In the genomic region with DNA sequence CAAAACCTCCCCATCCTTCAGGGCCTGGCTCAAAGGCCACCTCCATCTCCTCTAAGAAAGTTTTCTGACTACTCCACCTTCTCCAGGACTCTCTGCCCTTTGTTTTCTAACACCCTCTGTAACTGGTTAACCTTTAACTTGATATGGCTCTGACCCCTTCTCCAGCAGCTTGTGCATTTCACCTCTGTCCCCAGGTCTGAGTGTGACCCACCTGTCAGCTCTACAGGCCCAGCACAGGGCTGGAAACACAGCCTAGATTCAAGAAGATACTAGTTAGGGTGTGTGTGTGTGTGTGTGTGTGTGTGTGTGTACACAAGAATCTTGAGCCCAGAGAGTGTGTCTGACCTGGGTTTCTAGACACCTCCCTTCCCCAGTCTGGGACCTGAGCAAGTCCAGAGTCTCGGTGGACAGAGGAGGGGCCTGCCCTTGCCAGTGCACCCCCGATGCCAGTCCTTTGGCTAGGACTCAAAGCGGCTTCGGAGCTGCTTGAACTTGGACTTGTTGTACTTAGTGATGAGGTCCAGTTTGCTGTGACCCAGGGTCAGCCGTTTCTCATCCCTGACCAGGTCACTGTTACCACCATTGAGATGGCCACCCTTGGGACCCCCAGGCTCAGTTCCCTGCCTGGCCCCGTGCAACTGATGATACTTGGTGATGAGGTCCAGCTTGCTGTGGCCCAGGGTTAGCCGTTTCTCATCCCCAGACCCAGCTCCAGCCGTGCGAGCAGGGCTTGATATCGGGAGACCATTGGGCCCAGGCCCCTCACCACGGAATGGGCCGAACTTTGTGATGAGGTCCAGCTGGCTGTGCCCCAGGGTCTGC, we compare ENCODE assay signal across 13 cellular contexts. TPM values are rescaled to one million over a fixed set of nuclear protein-coding genes. Genes with fewer than 3 reads are reported as not detected.
A peak's percentile ranks its signal among the peaks of the same experiment; 100 is the strongest.
DNase-seq lines count a peak whose midpoint lies in the region; ATAC-seq and TF ChIP-seq lines count a peak whose summit lies in the region.
"Had no signal": no experiment of that assay in that cellular context is flagged by ENCODE, and none has a peak within 500 bp of the region (broad histone marks: within the 10 kb centered on the region; RNA-seq: fewer than 3 reads in every experiment).

No MANE protein-coding gene starts in this region.

- no peak for TF ChIP-seq RAD21 in IMR-90 (IDR thresholded peaks at IDR 0.05; ENCODE audit: low read length)

- peak overlapping the region; percentile 30; the same call in 2 of the 3 replicates for H2BK15ac ChIP-seq in IMR-90 (ENCODE audit: low read depth, low read length)

- no peak for TF ChIP-seq POLR2A in IMR-90 (IDR thresholded peaks at IDR 0.05; ENCODE audit: low read depth, low read length)

- H2BK5ac ChIP-seq in IMR-90 (ENCODE audit: low read depth, low read length, poor library complexity, severe bottlenecking) = no peak overlapping the region

- peaks cover 2% of the 10 kb centered on the region; the same call in 1 of the 2 replicates for H3K36me3 ChIP-seq in IMR-90 (ENCODE audit: control insufficient read depth, insufficient read depth, low read length)

- no peak overlapping the region for H3K56ac ChIP-seq in IMR-90 (ENCODE audit: extremely low read depth, insufficient read depth, low read length)

- H3K4me3 Mint-ChIP-seq in effector memory CD8-positive, alpha-beta T cell = peak overlapping the region; percentile 82 to 89
- peak overlapping the region; percentile 88 to 92 (median 92) for H3K4me3 Mint-ChIP-seq in nephron

- H3K9me3 Mint-ChIP-seq in effector memory CD8-positive, alpha-beta T cell = no peaks in the 10 kb centered on the region
- H3K9me3 Mint-ChIP-seq in nephron = no peaks in the 10 kb centered on the region

- peaks cover 10% of the 10 kb centered on the region for H3K36me3 Mint-ChIP-seq in effector memory CD8-positive, alpha-beta T cell (ENCODE audit: insufficient read depth)
- peaks cover 10% of the 10 kb centered on the region for H3K36me3 Mint-ChIP-seq in nephron (ENCODE audit: low read depth)

- no peak overlapping the region for H3K4me2 ChIP-seq in IMR-90 (ENCODE audit: low read depth, low read length)

- H3K4me1 ChIP-seq in IMR-90 (ENCODE audit: control insufficient read depth, insufficient read depth, low read length) = peaks cover 5% of the 10 kb centered on the region

- H4K20me1 ChIP-seq in IMR-90 (ENCODE audit: insufficient read depth, low read length) = 0 out of 2 replicates have a peak, but pooled peaks cover 4% of the 10 kb centered on the region

- H4K8ac ChIP-seq in IMR-90 (ENCODE audit: low read depth in 2 of 2, low read length in 2 of 2) = peak overlapping the region; percentile 95 to 98; a peak in 3 of 4 replicates

- no peak overlapping the region for H3K23ac ChIP-seq in IMR-90 (ENCODE audit: low read depth, low read length)

- POLR2A ChIA-PET in IMR-90 (lab: Charles Lee; ENCODE audit: unreplicated experiment) = no interaction called here

- no peak overlapping the region for H3K18ac ChIP-seq in IMR-90 (ENCODE audit: low read depth, low read length)

- no peak overlapping the region for H3K4ac ChIP-seq in IMR-90 (ENCODE audit: low read depth, low read length)

- no TSS peak for BruUV-seq in IMR-90 (replicated peaks; lab: Mats Ljungman, UMichigan)

- H3K14ac ChIP-seq in IMR-90 (replicated peaks; ENCODE audit: low read depth, low read length) = no peak overlapping the region

- 60% methylated on average over 1 of the region's 12 CpGs; no CpG with 5 or more reads in 1 of the 2 experiments for WGBS in IMR-90 (ENCODE audit: extremely low coverage in 2 of 2, insufficient read length in 1 of 2), 2 experiments

- peak overlapping the region; percentile 65 for H2AK5ac ChIP-seq in IMR-90 (ENCODE audit: low read depth, low read length)

- H3K27ac Mint-ChIP-seq in effector memory CD8-positive, alpha-beta T cell = peak overlapping the region; percentile 88 to 92
- peak overlapping the region; percentile 71 to 97 (median 81) for H3K27ac Mint-ChIP-seq in nephron

- dilution Hi-C loops in IMR-90 (cut with HindIII; ENCODE audit: low sequenced_read_pairs, unreplicated experiment) = no loop called here

- in situ Hi-C loops in Caki2 (cut with HindIII; ENCODE audit: low pct_unique_long_range_greater_than_20kb, low sequenced_read_pairs) = no loop called here
- in situ Hi-C loops in IMR-90 (cut with MboI; ENCODE audit: low sequenced_read_pairs) = no loop called here

- no peak for TF ChIP-seq CTCF in IMR-90 (conservative IDR thresholded peaks at IDR 0.05; ENCODE audit: low read depth, low read length)
- no peak for TF ChIP-seq CTCF in nephron (IDR thresholded peaks at IDR 0.05; ENCODE audit: unreplicated experiment in 3 of 3)
- TF ChIP-seq CTCF in foreskin fibroblast (IDR thresholded peaks at IDR 0.05; ENCODE audit: low read depth, low read length) = no peak

- H2BK20ac ChIP-seq in IMR-90 (ENCODE audit: low read depth, low read length) = no peak overlapping the region

- DNase-seq in Caki2 (ENCODE audit: low read depth) = peak; percentile 63
- DNase-seq in IMR-90 = no peak
- DNase-seq in effector memory CD8-positive, alpha-beta T cell = no peak
- no peak for DNase-seq in foreskin fibroblast
- no peak for DNase-seq in cardiac septum (ENCODE audit: low spot score)
- no peak for DNase-seq in central memory CD4-positive, alpha-beta T cell
- DNase-seq: islet precursor cell, NCI-H1436, stomach had no signal

- H3K9me1 ChIP-seq in IMR-90 (ENCODE audit: insufficient read depth, low read length) = peaks cover 9% of the 10 kb centered on the region

- H3K4me3 ChIP-seq in IMR-90 (ENCODE audit: insufficient read depth, low read depth, low read length) (no peak overlapping the region), foreskin fibroblast (ENCODE audit: low read depth in 1 of 2, low read length in 2 of 2) (no peak overlapping the region)
- H3K4me3 ChIP-seq: stomach had no signal

- CTCF ChIA-PET in IMR-90 (lab: Yijun Ruan, JAX) = no interaction called here

- H2AFZ ChIP-seq in IMR-90 (replicated peaks; ENCODE audit: low read length, poor library complexity) = peak overlapping the region; percentile 24

- no peaks in the 10 kb centered on the region for H3K9me3 ChIP-seq in IMR-90 (ENCODE audit: control insufficient read depth, insufficient read depth, low read length)
- H3K9me3 ChIP-seq: stomach had no signal

- H3K79me1 ChIP-seq in IMR-90 (ENCODE audit: low read depth in 1 of 2, low read length in 2 of 2) = peaks cover 0 to 44% of the 10 kb centered on the region in 2 experiments; a peak in 3 of 4 replicates

- H3K9ac ChIP-seq in IMR-90 (ENCODE audit: low read depth, low read length) = no peak overlapping the region

- H4K91ac ChIP-seq in IMR-90 (ENCODE audit: insufficient read depth, low read depth, low read length) = no peak overlapping the region; the same call in 1 of the 2 replicates

- peaks cover 0 to 8% of the 10 kb centered on the region in 2 donors for H3K27me3 Mint-ChIP-seq in effector memory CD8-positive, alpha-beta T cell
- peaks cover 7% of the 10 kb centered on the region for H3K27me3 Mint-ChIP-seq in nephron (ENCODE audit: low read depth)

- H2BK120ac ChIP-seq in IMR-90 (ENCODE audit: low read depth, low read length) = no peak overlapping the region

- no peak for ATAC-seq in IMR-90 (ENCODE audit: low read depth)
- no peak for ATAC-seq in effector memory CD8-positive, alpha-beta T cell (replicated peaks)
- ATAC-seq: Right ventricle myocardium inferior had no signal

- intact Hi-C loops in IMR-90 (cut with micrococcal nuclease) = no loop called here
- intact Hi-C loops in cardiac septum (cut with DNase I) = no loop called here

- H4K5ac ChIP-seq in IMR-90 (ENCODE audit: low read depth, low read length) = no peak overlapping the region

- peaks cover 15 to 18% of the 10 kb centered on the region in 2 donors for H3K4me1 Mint-ChIP-seq in effector memory CD8-positive, alpha-beta T cell (ENCODE audit: low read depth in 2 of 2)
- H3K4me1 Mint-ChIP-seq in nephron = peaks cover 25% of the 10 kb centered on the region

- no peaks in the 10 kb centered on the region for H3K27me3 ChIP-seq in IMR-90 (ENCODE audit: control insufficient read depth, insufficient read depth, low read length)
- H3K27me3 ChIP-seq: stomach had no signal

- H2AK9ac ChIP-seq in IMR-90 (replicated peaks; ENCODE audit: low read depth, low read length, poor library complexity) = peak overlapping the region; percentile 85

- no peak overlapping the region for H3K27ac ChIP-seq in IMR-90 (ENCODE audit: insufficient read depth, low read length)

TF ChIP-seq in IMR-90, 13 proteins besides CTCF, POLR2A, EP300 and RAD21 (continues in another document):
- TF ChIP-seq SMC3 (IDR thresholded peaks at IDR 0.05; ENCODE audit: low read depth, low read length) (no peak), NFE2L2 (IDR thresholded peaks at IDR 0.05; ENCODE audit: low read depth, low read length) (no peak)

RNA-seq across cellular contexts. Expression of a gene that starts 1.7 kb away (rescaled TPM):
- total RNA-seq in Caki2 (2014; rRNA removed; shearing (Covaris generic); ENCODE audit: low replicate concordance) = 321 and 355 TPM in 2 replicates
- total RNA-seq in IMR-90 (2012; rRNA removed) (215 and 227 TPM in 2 replicates), cardiac septum (41.2 TPM)
- 215 and 258 TPM in 2 replicates for polyA plus RNA-seq in IMR-90 (2012; rRNA removed)
- 163 and 323 TPM in 2 replicates for polyA plus RNA-seq in IMR-90 (2012; cell fraction: cytosol; rRNA removed)
- 385 and 588 TPM in 2 replicates for polyA plus RNA-seq in IMR-90 (2012; cell fraction: nucleus; rRNA removed; ENCODE audit: low replicate concordance)

RNA-seq across cellular contexts. Expression of a gene that starts 5.9 kb away (rescaled TPM):
- 0.20 TPM in 1 of 2 replicates, not detected in the other for total RNA-seq in Caki2 (2014; rRNA removed; shearing (Covaris generic); ENCODE audit: low replicate concordance)
- total RNA-seq in IMR-90 (2012; rRNA removed) = not detected in 2 replicates
- 0.02 and 0.03 TPM in 2 replicates for polyA plus RNA-seq in IMR-90 (2012; rRNA removed)
- polyA plus RNA-seq in IMR-90 (2012; cell fraction: cytosol; rRNA removed) = 0.02 TPM in 1 of 2 replicates, not detected in the other
- polyA plus RNA-seq in IMR-90 (2012; cell fraction: nucleus; rRNA removed; ENCODE audit: low replicate concordance) = 0.03 and 0.13 TPM in 2 replicates
- not detected for total RNA-seq in cardiac septum
- total RNA-seq: dermis microvascular lymphatic vessel endothelial cell, frontal cortex, Right ventricle myocardium inferior, stomach had no signal

RNA-seq across cellular contexts. Expression of a gene that starts 8.4 kb away (rescaled TPM):
- total RNA-seq in Caki2 (2014; rRNA removed; shearing (Covaris generic); ENCODE audit: low replicate concordance) = 9.0 and 16.5 TPM in 2 replicates
- 5.9 and 7.2 TPM in 2 replicates for total RNA-seq in IMR-90 (2012; rRNA removed)
- polyA plus RNA-seq in IMR-90 (2012; rRNA removed) = 64.9 and 67.6 TPM in 2 replicates
- polyA plus RNA-seq in IMR-90 (2012; cell fraction: cytosol; rRNA removed) = 56.9 and 92.5 TPM in 2 replicates
- polyA plus RNA-seq in IMR-90 (2012; cell fraction: nucleus; rRNA removed; ENCODE audit: low replicate concordance) = 54.7 and 75.9 TPM in 2 replicates
- total RNA-seq in cardiac septum = 63.4 TPM

RNA-seq across cellular contexts. Expression of a gene that starts 59.8 kb away (rescaled TPM):
- total RNA-seq in Caki2 (2014; rRNA removed; shearing (Covaris generic); ENCODE audit: low replicate concordance) = 14.3 and 17.1 TPM in 2 replicates
- total RNA-seq in IMR-90 (2012; rRNA removed) = 0.36 and 0.56 TPM in 2 replicates
- polyA plus RNA-seq in IMR-90 (2012; rRNA removed) = 0.79 and 0.86 TPM in 2 replicates
- polyA plus RNA-seq in IMR-90 (2012; cell fraction: cytosol; rRNA removed) = 0.32 and 1.0 TPM in 2 replicates
- polyA plus RNA-seq in IMR-90 (2012; cell fraction: nucleus; rRNA removed; ENCODE audit: low replicate concordance) = 0.34 and 0.54 TPM in 2 replicates
- 0.40 TPM for total RNA-seq in cardiac septum
